Comparison of ENCODE assay signal across 8 cellular contexts in genomic region chr2:9703701-9704221, GRCh38.
DNase-seq lines count a peak whose midpoint lies in the region; ATAC-seq lines count a peak whose summit lies in the region.

No MANE protein-coding gene starts in this region.

- intact Hi-C loops in head of caudate nucleus (cut with DNase I) (no loop called here), Right ventricle myocardium superior (cut with DNase I) (no loop called here)

- DNase-seq in EL (peak; percentile 94), NCI-H226 (peak; percentile 98), brain pericyte (ENCODE audit: low read depth, low spot score) (peak; percentile 47), non-pigmented ciliary epithelial cell (ENCODE audit: low read depth) (peak; percentile 35), head of caudate nucleus (no peak), Right ventricle myocardium superior (no peak)

- ATAC-seq in HG03354 (IDR thresholded peaks at IDR 0.05; ENCODE audit: poor library complexity, severe bottlenecking, unreplicated experiment) (no peak), GM18907 (IDR thresholded peaks at IDR 0.05; ENCODE audit: unreplicated experiment) (no peak), Right ventricle myocardium superior (ENCODE audit: poor library complexity) (no peak)

Comparison
In these comparisons a context has a peak if more than half of its experiments do, and no peak if none do; other contexts are left out.
1. DNase-seq: peak in EL (single experiment), NCI-H226 (single experiment), brain pericyte (single experiment) and non-pigmented ciliary epithelial cell (single experiment); none in head of caudate nucleus (0 of 42) and Right ventricle myocardium superior (single experiment).